18 cellular contexts compared by ENCODE assay signal in the genomic region with DNA sequence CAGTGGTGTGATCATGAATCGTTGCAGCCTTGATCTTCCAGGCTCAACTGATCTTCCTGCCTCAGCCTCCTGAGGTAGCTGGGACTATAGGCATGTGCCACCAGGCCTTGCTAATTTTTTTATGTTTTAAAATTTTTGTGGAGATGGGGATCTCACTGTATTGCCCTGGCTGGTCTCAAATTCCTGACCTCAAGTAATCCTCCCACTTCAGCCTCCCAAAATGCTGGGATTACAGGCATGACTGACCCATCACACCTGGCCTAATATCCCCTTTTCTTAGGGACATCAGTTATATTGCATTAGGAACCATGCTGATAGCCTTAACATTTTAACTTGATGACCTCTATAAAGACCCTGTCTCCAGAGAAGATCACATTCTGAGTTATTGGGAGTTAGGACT. TPM values are rescaled to one million over a fixed set of nuclear protein-coding genes. Genes with fewer than 3 reads are reported as not detected.
DNase-seq lines count a peak whose midpoint lies in the region; ATAC-seq and TF ChIP-seq lines count a peak whose summit lies in the region.
"Had no signal": no experiment of that assay in that cellular context is flagged by ENCODE, and none has a peak within 500 bp of the region (broad histone marks: within the 10 kb centered on the region; RNA-seq: fewer than 3 reads in every experiment).

No MANE protein-coding gene starts in this region.

- no peak for ATAC-seq in activated CD4-positive, alpha-beta T cell treated with anti-CD3 and anti-CD28 coated beads for 36 hours
- ATAC-seq in GM23338 (no peak), GM21619 (IDR thresholded peaks at IDR 0.05; ENCODE audit: unreplicated experiment) (no peak)
- ATAC-seq in natural killer cell treated with Interleukin-12 subunit alpha and Interleukin-12 subunit beta and Interleukin-15 and Interleukin-18, amount 100 ng/mL, for 72 hours, result no peak
- ATAC-seq: activated T-cell treated with anti-CD3 and anti-CD28 coated beads, Interleukin-2, amount 50 U/mL, for 4 hours; lower lobe of right lung had no signal

- peaks cover 18% of the 10 kb centered on the region; the same call in 1 of the 2 replicates for H4K20me1 ChIP-seq in GM23338 (replicated peaks; ENCODE audit: insufficient read depth)

- peaks cover 96% of the 10 kb centered on the region for H3K79me2 ChIP-seq in GM23338 (replicated peaks; ENCODE audit: insufficient read depth)

- H3K27me3 Mint-ChIP-seq in activated CD4-positive, alpha-beta T cell treated with anti-CD3 and anti-CD28 coated beads for 36 hours, result no peaks in the 10 kb centered on the region
- peaks cover 4% of the 10 kb centered on the region for H3K27me3 Mint-ChIP-seq in GM23338 (ENCODE audit: insufficient read depth, low read depth, poor library complexity)
- no peaks in the 10 kb centered on the region for H3K27me3 Mint-ChIP-seq in natural killer cell treated with Interleukin-12 subunit alpha and Interleukin-12 subunit beta and Interleukin-15 and Interleukin-18, amount 100 ng/mL, for 72 hours

- H3K36me3 ChIP-seq in GM23338 (ENCODE audit: insufficient read depth), result no peaks in the 10 kb centered on the region
- H3K36me3 ChIP-seq in ascending aorta, result no peaks in the 10 kb centered on the region
- H3K36me3 ChIP-seq: adrenal gland, esophagus squamous epithelium, lower lobe of right lung, tibial nerve had no signal

- CTCF ChIA-PET in activated CD4-positive, alpha-beta T cell treated with anti-CD3 and anti-CD28 coated beads for 36 hours (lab: Charles Lee), result interaction anchor here (0.9 to 1.2 kb wide), 2 partner anchors 45 to 48 kb away, joined by 3 read pairs; no protein-coding TSS in a partner anchor

- H3K4me3 ChIP-seq in GM23338 (no peak overlapping the region), ascending aorta (no peak overlapping the region)
- H3K4me3 ChIP-seq: adrenal gland, esophagus squamous epithelium, lower lobe of right lung, smooth muscle cell, tibial nerve had no signal

- peak overlapping the region; percentile 67 for H3K27ac Mint-ChIP-seq in activated CD4-positive, alpha-beta T cell treated with anti-CD3 and anti-CD28 coated beads for 36 hours
- H3K27ac Mint-ChIP-seq in GM23338, result peak overlapping the region; percentile 3; the same call in 1 of the 2 replicates
- H3K27ac Mint-ChIP-seq in natural killer cell treated with Interleukin-12 subunit alpha and Interleukin-12 subunit beta and Interleukin-15 and Interleukin-18, amount 100 ng/mL, for 72 hours, result peak overlapping the region; percentile 39 to 56
- H3K27ac Mint-ChIP-seq: progenitor cell of endocrine pancreas had no signal

- 0 out of 2 replicates have a peak, but pooled peaks cover 2% of the 10 kb centered on the region for H3F3A ChIP-seq in GM23338 (replicated peaks; ENCODE audit: low read depth)

- intact Hi-C loops in activated CD4-positive, alpha-beta T cell treated with anti-CD3 and anti-CD28 coated beads for 36 hours (cut with DNase I, micrococcal nuclease), result no loop called here
- intact Hi-C loops in ascending aorta (cut with DNase I), result loop anchor here (2.0 kb wide), 1 partner anchor 20 kb away; no protein-coding TSS in a partner anchor

- peaks cover 19% of the 10 kb centered on the region for H3K36me3 Mint-ChIP-seq in activated CD4-positive, alpha-beta T cell treated with anti-CD3 and anti-CD28 coated beads for 36 hours (ENCODE audit: low read depth)
- no peaks in the 10 kb centered on the region for H3K36me3 Mint-ChIP-seq in GM23338 (ENCODE audit: low read depth)
- peaks cover 2% of the 10 kb centered on the region for H3K36me3 Mint-ChIP-seq in natural killer cell treated with Interleukin-12 subunit alpha and Interleukin-12 subunit beta and Interleukin-15 and Interleukin-18, amount 100 ng/mL, for 72 hours

- POLR2A ChIA-PET in activated CD4-positive, alpha-beta T cell treated with anti-CD3 and anti-CD28 coated beads for 36 hours (lab: Charles Lee), result no interaction called here

- no peak overlapping the region for H3K4me2 ChIP-seq in GM23338
- H3K4me2 ChIP-seq: smooth muscle cell had no signal

- no peaks in the 10 kb centered on the region for H3K9me2 ChIP-seq in GM23338 (ENCODE audit: insufficient read depth)

- H3K27ac ChIP-seq in GM23338 (ENCODE audit: low read depth), result no peak overlapping the region
- peak overlapping the region; percentile 84 to 88 for H3K27ac ChIP-seq in ascending aorta
- H3K27ac ChIP-seq: 22Rv1, lower lobe of right lung, tibial nerve had no signal

- H3K27me3 ChIP-seq in GM23338 (ENCODE audit: insufficient read depth) (no peaks in the 10 kb centered on the region), ascending aorta (no peaks in the 10 kb centered on the region)
- H3K27me3 ChIP-seq: adrenal gland, esophagus squamous epithelium, tibial nerve had no signal

- H3K4me3 Mint-ChIP-seq in activated CD4-positive, alpha-beta T cell treated with anti-CD3 and anti-CD28 coated beads for 36 hours, result no peak overlapping the region
- H3K4me3 Mint-ChIP-seq in GM23338, result no peak overlapping the region
- H3K4me3 Mint-ChIP-seq in natural killer cell treated with Interleukin-12 subunit alpha and Interleukin-12 subunit beta and Interleukin-15 and Interleukin-18, amount 100 ng/mL, for 72 hours, result no peak overlapping the region
- H3K4me3 Mint-ChIP-seq: activated T-cell treated with anti-CD3 and anti-CD28 coated beads, Interleukin-2, amount 50 U/mL, for 4 hours had no signal

- H2AFZ ChIP-seq in GM23338, result no peak overlapping the region

- H3K9me3 Mint-ChIP-seq in activated CD4-positive, alpha-beta T cell treated with anti-CD3 and anti-CD28 coated beads for 36 hours (ENCODE audit: low read depth), result no peaks in the 10 kb centered on the region
- no peaks in the 10 kb centered on the region for H3K9me3 Mint-ChIP-seq in GM23338
- peaks cover under 1% of the 10 kb centered on the region for H3K9me3 Mint-ChIP-seq in natural killer cell treated with Interleukin-12 subunit alpha and Interleukin-12 subunit beta and Interleukin-15 and Interleukin-18, amount 100 ng/mL, for 72 hours
- H3K9me3 Mint-ChIP-seq: activated T-cell treated with anti-CD3 and anti-CD28 coated beads, Interleukin-2, amount 50 U/mL, for 4 hours had no signal

- no peak for DNase-seq in activated CD4-positive, alpha-beta T cell treated with anti-CD3 and anti-CD28 coated beads for 36 hours
- no peak for DNase-seq in activated CD4-positive, alpha-beta T cell treated with anti-CD3 and anti-CD28 coated beads, Interleukin-2, amount 50 U/mL, for 48 hours
- no peak for DNase-seq in GM23338 (ENCODE audit: low spot score)
- no peak for DNase-seq in ascending aorta (ENCODE audit: low spot score in 2 of 2)
- DNase-seq in natural killer cell treated with Interleukin-12 subunit alpha and Interleukin-12 subunit beta and Interleukin-15 and Interleukin-18, amount 100 ng/mL, for 72 hours (ENCODE audit: low spot score), result no peak
- DNase-seq in DMS153 (lab: John Stamatoyannopoulos, UW), result no peak
- no peak for DNase-seq in COLO668 (lab: John Stamatoyannopoulos, UW; ENCODE audit: unreplicated experiment)
- DNase-seq: activated T-cell treated with anti-CD3 and anti-CD28 coated beads, Interleukin-2, amount 50 U/mL, for 4 hours; adrenal gland; DMS79; esophagus squamous epithelium; lower lobe of right lung; stimulated activated CD8-positive, alpha-beta memory T cell treated with anti-CD3 and anti-CD28 coated beads, Interleukin-4, amount 100 ng/mL, for 48 hours had no signal

- H3K4me1 ChIP-seq in GM23338 (ENCODE audit: insufficient read depth) (peaks cover 28% of the 10 kb centered on the region), ascending aorta (peaks cover 9 to 59% of the 10 kb centered on the region in 2 donors)

- no peaks in the 10 kb centered on the region for H3K9me3 ChIP-seq in ascending aorta
- H3K9me3 ChIP-seq: adrenal gland, esophagus squamous epithelium, lower lobe of right lung, tibial nerve had no signal

- TF ChIP-seq CTCF in GM23338 (conservative IDR thresholded peaks at IDR 0.05; ENCODE audit: low read depth in 2 of 2) (no peak), ascending aorta (IDR thresholded peaks at IDR 0.05) (no peak)

- peaks cover 84% of the 10 kb centered on the region for H3K4me1 Mint-ChIP-seq in activated CD4-positive, alpha-beta T cell treated with anti-CD3 and anti-CD28 coated beads for 36 hours
- H3K4me1 Mint-ChIP-seq in GM23338, result peaks cover 18% of the 10 kb centered on the region
- peaks cover 52% of the 10 kb centered on the region in 2 donors for H3K4me1 Mint-ChIP-seq in natural killer cell treated with Interleukin-12 subunit alpha and Interleukin-12 subunit beta and Interleukin-15 and Interleukin-18, amount 100 ng/mL, for 72 hours (ENCODE audit: low read depth in 2 of 2)

TF ChIP-seq in GM23338, 12 proteins besides CTCF, POLR2A, EP300 and RAD21 (continues in another document):
- TF ChIP-seq, protein P1, sequence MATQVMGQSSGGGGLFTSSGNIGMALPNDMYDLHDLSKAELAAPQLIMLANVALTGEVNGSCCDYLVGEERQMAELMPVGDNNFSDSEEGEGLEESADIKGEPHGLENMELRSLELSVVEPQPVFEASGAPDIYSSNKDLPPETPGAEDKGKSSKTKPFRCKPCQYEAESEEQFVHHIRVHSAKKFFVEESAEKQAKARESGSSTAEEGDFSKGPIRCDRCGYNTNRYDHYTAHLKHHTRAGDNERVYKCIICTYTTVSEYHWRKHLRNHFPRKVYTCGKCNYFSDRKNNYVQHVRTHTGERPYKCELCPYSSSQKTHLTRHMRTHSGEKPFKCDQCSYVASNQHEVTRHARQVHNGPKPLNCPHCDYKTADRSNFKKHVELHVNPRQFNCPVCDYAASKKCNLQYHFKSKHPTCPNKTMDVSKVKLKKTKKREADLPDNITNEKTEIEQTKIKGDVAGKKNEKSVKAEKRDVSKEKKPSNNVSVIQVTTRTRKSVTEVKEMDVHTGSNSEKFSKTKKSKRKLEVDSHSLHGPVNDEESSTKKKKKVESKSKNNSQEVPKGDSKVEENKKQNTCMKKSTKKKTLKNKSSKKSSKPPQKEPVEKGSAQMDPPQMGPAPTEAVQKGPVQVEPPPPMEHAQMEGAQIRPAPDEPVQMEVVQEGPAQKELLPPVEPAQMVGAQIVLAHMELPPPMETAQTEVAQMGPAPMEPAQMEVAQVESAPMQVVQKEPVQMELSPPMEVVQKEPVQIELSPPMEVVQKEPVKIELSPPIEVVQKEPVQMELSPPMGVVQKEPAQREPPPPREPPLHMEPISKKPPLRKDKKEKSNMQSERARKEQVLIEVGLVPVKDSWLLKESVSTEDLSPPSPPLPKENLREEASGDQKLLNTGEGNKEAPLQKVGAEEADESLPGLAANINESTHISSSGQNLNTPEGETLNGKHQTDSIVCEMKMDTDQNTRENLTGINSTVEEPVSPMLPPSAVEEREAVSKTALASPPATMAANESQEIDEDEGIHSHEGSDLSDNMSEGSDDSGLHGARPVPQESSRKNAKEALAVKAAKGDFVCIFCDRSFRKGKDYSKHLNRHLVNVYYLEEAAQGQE (IDR thresholded peaks at IDR 0.05; ENCODE audit: unreplicated experiment), result no peak
- TF ChIP-seq ZNF114 (CRISPR knock-in tag; IDR thresholded peaks at IDR 0.05), result no peak
- no peak for TF ChIP-seq EZH2phosphoT487 (IDR thresholded peaks at IDR 0.05; ENCODE audit: unreplicated experiment)

RNA-seq across cellular contexts. Expression of a gene that starts 42.8 kb away (rescaled TPM):
- total RNA-seq in activated CD4-positive, alpha-beta T cell treated with anti-CD3 and anti-CD28 coated beads for 36 hours, result 10 to 100 TPM; 38.0 to 39.0 TPM
- 39.6 and 48.1 TPM in 2 replicates for total RNA-seq in GM23338 (2014; rRNA removed; shearing (Covaris generic))
- 20.6 and 21.3 TPM in 2 replicates for polyA plus RNA-seq in GM23338 (2016; fragmentation: Nextera tagmentation; extraction: Ambion mirVana)
- total RNA-seq in ascending aorta, result 79.6 TPM
- 10 to 100 TPM; 64.3 to 92.1 TPM for total RNA-seq in natural killer cell treated with Interleukin-12 subunit alpha and Interleukin-12 subunit beta and Interleukin-15 and Interleukin-18, amount 100 ng/mL, for 72 hours

Comparison
In these comparisons a context has a peak if more than half of its experiments do, and no peak if none do; other contexts are left out.
1. H3K27ac Mint-ChIP-seq: peak in every context shown above with its lines; median percentile 67 in activated CD4-positive, alpha-beta T cell treated with anti-CD3 and anti-CD28 coated beads for 36 hours; 48 in natural killer cell treated with Interleukin-12 subunit alpha and Interleukin-12 subunit beta and Interleukin-15 and Interleukin-18, amount 100 ng/mL, for 72 hours; 3 in GM23338.